ENCODE assay signal across 1 cellular context in genomic region chr15:69531302-69532027, GRCh38.
TF ChIP-seq lines count a peak whose summit lies in the region.

No MANE protein-coding gene starts in this region.

TF ChIP-seq in GM23338, 12 proteins besides CTCF, POLR2A, EP300 and RAD21 (continued from another document):
- TF ChIP-seq, protein P1, sequence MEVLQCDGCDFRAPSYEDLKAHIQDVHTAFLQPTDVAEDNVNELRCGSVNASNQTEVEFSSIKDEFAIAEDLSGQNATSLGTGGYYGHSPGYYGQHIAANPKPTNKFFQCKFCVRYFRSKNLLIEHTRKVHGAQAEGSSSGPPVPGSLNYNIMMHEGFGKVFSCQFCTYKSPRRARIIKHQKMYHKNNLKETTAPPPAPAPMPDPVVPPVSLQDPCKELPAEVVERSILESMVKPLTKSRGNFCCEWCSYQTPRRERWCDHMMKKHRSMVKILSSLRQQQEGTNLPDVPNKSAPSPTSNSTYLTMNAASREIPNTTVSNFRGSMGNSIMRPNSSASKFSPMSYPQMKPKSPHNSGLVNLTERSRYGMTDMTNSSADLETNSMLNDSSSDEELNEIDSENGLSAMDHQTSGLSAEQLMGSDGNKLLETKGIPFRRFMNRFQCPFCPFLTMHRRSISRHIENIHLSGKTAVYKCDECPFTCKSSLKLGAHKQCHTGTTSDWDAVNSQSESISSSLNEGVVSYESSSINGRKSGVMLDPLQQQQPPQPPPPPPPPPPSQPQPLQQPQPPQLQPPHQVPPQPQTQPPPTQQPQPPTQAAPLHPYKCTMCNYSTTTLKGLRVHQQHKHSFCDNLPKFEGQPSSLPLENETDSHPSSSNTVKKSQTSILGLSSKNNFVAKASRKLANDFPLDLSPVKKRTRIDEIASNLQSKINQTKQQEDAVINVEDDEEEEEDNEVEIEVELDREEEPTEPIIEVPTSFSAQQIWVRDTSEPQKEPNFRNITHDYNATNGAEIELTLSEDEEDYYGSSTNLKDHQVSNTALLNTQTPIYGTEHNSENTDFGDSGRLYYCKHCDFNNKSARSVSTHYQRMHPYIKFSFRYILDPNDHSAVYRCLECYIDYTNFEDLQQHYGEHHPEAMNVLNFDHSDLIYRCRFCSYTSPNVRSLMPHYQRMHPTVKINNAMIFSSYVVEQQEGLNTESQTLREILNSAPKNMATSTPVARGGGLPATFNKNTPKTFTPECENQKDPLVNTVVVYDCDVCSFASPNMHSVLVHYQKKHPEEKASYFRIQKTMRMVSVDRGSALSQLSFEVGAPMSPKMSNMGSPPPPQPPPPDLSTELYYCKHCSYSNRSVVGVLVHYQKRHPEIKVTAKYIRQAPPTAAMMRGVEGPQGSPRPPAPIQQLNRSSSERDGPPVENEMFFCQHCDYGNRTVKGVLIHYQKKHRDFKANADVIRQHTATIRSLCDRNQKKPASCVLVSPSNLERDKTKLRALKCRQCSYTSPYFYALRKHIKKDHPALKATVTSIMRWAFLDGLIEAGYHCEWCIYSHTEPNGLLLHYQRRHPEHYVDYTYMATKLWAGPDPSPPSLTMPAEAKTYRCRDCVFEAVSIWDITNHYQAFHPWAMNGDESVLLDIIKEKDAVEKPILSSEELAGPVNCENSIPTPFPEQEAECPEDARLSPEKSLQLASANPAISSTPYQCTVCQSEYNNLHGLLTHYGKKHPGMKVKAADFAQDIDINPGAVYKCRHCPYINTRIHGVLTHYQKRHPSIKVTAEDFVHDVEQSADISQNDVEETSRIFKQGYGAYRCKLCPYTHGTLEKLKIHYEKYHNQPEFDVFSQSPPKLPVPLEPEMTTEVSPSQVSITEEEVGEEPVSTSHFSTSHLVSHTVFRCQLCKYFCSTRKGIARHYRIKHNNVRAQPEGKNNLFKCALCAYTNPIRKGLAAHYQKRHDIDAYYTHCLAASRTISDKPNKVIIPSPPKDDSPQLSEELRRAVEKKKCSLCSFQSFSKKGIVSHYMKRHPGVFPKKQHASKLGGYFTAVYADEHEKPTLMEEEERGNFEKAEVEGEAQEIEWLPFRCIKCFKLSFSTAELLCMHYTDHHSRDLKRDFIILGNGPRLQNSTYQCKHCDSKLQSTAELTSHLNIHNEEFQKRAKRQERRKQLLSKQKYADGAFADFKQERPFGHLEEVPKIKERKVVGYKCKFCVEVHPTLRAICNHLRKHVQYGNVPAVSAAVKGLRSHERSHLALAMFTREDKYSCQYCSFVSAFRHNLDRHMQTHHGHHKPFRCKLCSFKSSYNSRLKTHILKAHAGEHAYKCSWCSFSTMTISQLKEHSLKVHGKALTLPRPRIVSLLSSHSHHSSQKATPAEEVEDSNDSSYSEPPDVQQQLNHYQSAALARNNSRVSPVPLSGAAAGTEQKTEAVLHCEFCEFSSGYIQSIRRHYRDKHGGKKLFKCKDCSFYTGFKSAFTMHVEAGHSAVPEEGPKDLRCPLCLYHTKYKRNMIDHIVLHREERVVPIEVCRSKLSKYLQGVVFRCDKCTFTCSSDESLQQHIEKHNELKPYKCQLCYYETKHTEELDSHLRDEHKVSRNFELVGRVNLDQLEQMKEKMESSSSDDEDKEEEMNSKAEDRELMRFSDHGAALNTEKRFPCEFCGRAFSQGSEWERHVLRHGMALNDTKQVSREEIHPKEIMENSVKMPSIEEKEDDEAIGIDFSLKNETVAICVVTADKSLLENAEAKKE (CRISPR knock-in tag; IDR thresholded peaks at IDR 0.05), result no peak
- TF ChIP-seq CREB1 (CRISPR knock-in tag; IDR thresholded peaks at IDR 0.05; ENCODE audit: low read depth) (no peak), EZH2phosphoT487 (IDR thresholded peaks at IDR 0.05; ENCODE audit: unreplicated experiment) (no peak), EZH2 (IDR thresholded peaks at IDR 0.05; ENCODE audit: low read depth, unreplicated experiment) (no peak), ZNF331 (CRISPR knock-in tag; IDR thresholded peaks at IDR 0.05; ENCODE audit: low read depth) (no peak)
TF ChIP-seq in GM23338: peak in this region for 0.
